2 cellular contexts compared by ENCODE assay signal in the genomic region with DNA sequence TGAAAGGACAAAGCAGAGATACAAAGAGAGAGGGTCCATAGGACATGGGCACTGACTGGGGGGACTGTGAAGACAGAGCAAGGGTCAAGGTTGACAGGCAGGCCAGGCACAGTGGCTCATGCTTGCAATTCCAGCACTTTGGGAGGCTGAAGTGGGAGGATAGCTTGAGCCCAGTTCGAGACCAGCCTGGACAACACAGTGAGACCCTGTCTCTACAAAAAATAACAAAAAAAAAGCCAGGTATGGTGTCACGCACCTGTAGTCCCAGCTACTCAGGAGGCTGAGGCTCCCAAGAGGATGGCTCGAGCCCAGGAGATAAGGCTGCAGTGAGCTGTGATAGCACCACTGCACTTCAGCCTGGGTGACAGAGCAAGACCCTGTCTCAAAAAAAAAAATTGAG.
TF ChIP-seq lines count a peak whose summit lies in the region.

No MANE protein-coding gene starts in this region.

TF ChIP-seq in HEK293, 187 proteins besides CTCF, POLR2A, EP300 and RAD21:
- TF ChIP-seq HOXD13 (CRISPR knock-in tag; IDR thresholded peaks at IDR 0.05; ENCODE audit: borderline replicate concordance) (no peak), ZNF202 (tag by site-specific recombination; IDR thresholded peaks at IDR 0.05; ENCODE audit: borderline replicate concordance) (no peak), ZNF121 (tag by site-specific recombination; IDR thresholded peaks at IDR 0.05) (peak; percentile 55)

TF ChIP-seq in WTC11, 78 proteins besides CTCF, POLR2A, EP300 and RAD21:
- TF ChIP-seq ZNF263 (CRISPR knock-in tag; IDR thresholded peaks at IDR 0.05; ENCODE audit: low read depth) (no peak), SP1 (CRISPR knock-in tag; conservative IDR thresholded peaks at IDR 0.05) (no peak), ZNF121 (CRISPR knock-in tag; IDR thresholded peaks at IDR 0.05) (0 out of 2 replicates have a peak, but pooled peaks have one; percentile 22)
TF ChIP-seq in WTC11: peak in this region for 1.
